Comparison of ENCODE assay signal across 1 cellular context in the genomic region with DNA sequence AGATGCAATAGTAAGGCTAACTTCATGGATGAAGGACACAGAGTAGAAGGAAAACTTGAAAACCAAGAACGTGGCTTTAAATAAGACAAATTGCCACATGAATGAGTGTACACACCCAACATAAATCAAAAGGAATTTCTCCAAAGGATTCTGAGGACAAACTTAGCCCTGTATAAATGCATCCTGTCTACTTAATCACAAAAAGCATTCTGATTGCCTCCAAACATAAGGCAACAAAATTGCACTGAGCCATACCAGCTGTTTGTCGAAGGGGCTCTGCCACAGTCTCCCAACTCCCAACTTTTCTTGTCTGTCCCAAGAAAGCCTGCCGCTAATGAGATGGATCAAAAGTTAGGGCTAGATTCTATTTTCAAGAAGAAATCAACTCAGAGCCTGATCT.
TF ChIP-seq lines count a peak whose summit lies in the region.

No MANE protein-coding gene starts in this region.

TF ChIP-seq in GM23338, 12 proteins besides CTCF, POLR2A, EP300 and RAD21 (continued from another document):
- TF ChIP-seq, protein P1, sequence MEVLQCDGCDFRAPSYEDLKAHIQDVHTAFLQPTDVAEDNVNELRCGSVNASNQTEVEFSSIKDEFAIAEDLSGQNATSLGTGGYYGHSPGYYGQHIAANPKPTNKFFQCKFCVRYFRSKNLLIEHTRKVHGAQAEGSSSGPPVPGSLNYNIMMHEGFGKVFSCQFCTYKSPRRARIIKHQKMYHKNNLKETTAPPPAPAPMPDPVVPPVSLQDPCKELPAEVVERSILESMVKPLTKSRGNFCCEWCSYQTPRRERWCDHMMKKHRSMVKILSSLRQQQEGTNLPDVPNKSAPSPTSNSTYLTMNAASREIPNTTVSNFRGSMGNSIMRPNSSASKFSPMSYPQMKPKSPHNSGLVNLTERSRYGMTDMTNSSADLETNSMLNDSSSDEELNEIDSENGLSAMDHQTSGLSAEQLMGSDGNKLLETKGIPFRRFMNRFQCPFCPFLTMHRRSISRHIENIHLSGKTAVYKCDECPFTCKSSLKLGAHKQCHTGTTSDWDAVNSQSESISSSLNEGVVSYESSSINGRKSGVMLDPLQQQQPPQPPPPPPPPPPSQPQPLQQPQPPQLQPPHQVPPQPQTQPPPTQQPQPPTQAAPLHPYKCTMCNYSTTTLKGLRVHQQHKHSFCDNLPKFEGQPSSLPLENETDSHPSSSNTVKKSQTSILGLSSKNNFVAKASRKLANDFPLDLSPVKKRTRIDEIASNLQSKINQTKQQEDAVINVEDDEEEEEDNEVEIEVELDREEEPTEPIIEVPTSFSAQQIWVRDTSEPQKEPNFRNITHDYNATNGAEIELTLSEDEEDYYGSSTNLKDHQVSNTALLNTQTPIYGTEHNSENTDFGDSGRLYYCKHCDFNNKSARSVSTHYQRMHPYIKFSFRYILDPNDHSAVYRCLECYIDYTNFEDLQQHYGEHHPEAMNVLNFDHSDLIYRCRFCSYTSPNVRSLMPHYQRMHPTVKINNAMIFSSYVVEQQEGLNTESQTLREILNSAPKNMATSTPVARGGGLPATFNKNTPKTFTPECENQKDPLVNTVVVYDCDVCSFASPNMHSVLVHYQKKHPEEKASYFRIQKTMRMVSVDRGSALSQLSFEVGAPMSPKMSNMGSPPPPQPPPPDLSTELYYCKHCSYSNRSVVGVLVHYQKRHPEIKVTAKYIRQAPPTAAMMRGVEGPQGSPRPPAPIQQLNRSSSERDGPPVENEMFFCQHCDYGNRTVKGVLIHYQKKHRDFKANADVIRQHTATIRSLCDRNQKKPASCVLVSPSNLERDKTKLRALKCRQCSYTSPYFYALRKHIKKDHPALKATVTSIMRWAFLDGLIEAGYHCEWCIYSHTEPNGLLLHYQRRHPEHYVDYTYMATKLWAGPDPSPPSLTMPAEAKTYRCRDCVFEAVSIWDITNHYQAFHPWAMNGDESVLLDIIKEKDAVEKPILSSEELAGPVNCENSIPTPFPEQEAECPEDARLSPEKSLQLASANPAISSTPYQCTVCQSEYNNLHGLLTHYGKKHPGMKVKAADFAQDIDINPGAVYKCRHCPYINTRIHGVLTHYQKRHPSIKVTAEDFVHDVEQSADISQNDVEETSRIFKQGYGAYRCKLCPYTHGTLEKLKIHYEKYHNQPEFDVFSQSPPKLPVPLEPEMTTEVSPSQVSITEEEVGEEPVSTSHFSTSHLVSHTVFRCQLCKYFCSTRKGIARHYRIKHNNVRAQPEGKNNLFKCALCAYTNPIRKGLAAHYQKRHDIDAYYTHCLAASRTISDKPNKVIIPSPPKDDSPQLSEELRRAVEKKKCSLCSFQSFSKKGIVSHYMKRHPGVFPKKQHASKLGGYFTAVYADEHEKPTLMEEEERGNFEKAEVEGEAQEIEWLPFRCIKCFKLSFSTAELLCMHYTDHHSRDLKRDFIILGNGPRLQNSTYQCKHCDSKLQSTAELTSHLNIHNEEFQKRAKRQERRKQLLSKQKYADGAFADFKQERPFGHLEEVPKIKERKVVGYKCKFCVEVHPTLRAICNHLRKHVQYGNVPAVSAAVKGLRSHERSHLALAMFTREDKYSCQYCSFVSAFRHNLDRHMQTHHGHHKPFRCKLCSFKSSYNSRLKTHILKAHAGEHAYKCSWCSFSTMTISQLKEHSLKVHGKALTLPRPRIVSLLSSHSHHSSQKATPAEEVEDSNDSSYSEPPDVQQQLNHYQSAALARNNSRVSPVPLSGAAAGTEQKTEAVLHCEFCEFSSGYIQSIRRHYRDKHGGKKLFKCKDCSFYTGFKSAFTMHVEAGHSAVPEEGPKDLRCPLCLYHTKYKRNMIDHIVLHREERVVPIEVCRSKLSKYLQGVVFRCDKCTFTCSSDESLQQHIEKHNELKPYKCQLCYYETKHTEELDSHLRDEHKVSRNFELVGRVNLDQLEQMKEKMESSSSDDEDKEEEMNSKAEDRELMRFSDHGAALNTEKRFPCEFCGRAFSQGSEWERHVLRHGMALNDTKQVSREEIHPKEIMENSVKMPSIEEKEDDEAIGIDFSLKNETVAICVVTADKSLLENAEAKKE (CRISPR knock-in tag; IDR thresholded peaks at IDR 0.05): no peak
- TF ChIP-seq EZH2phosphoT487 (IDR thresholded peaks at IDR 0.05; ENCODE audit: unreplicated experiment) (no peak), ZNF331 (CRISPR knock-in tag; IDR thresholded peaks at IDR 0.05; ENCODE audit: low read depth) (no peak), POLR2AphosphoS5 (IDR thresholded peaks at IDR 0.05; ENCODE audit: low read depth) (no peak), EZH2 (IDR thresholded peaks at IDR 0.05; ENCODE audit: low read depth, unreplicated experiment) (no peak), CREB1 (CRISPR knock-in tag; IDR thresholded peaks at IDR 0.05; ENCODE audit: low read depth) (no peak), JUNB (IDR thresholded peaks at IDR 0.05; ENCODE audit: unreplicated experiment) (no peak), NANOG (IDR thresholded peaks at IDR 0.05; ENCODE audit: borderline replicate concordance) (no peak)
